ENCODE assay signal across 12 cellular contexts in the genomic region with DNA sequence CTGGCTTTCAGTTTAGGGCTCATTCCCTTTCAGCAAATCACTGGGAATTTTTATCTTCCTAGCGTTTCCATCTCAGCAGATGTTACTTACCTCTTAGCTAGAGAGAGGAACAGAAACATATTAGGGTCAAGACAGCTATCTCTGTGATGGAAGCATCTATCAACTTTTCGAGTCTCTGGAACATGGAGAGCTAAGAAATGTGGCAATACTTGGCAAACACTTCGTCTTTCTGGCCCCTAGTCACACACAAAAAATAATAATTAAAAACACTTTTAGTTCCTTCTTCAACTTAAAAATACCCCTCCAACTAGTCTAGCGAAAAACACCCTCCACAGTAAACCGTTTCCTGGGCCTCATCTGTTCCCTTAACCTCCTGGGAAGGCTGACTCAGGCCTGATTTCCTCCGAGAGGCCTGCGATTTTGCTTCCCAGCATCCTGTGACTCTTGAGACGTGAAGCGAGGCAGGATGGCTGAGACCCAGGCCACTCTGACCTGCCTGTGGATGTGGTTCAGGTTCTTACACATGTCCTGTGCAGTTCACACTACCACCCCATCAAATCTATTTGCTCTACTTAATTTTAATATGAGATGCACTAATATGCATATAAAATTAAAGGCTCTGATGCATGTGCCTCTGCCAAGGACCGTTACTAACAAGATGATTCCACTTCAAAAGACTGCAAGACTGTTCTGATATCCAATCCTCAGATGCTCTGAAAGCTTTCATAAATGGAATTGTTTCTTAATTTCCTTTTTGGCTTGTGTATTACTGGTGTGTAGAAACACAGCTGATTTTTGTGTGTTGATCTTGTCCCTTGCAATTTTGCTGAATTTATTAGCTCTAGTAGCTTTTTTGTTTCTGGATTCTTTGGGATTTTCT. TPM values are rescaled to one million over a fixed set of nuclear protein-coding genes. Genes with fewer than 3 reads are reported as not detected.
A peak's percentile ranks its signal among the peaks of the same experiment; 100 is the strongest.
DNase-seq lines count a peak whose midpoint lies in the region; ATAC-seq and TF ChIP-seq lines count a peak whose summit lies in the region.
"Had no signal": no experiment of that assay in that cellular context is flagged by ENCODE, and none has a peak within 500 bp of the region (broad histone marks: within the 10 kb centered on the region; RNA-seq: fewer than 3 reads in every experiment).

No MANE protein-coding gene starts in this region.

- peaks cover 22 to 25% of the 10 kb centered on the region in 2 experiments for H3K4me1 ChIP-seq in trophoblast cell (ENCODE audit: control insufficient read depth in 1 of 2, insufficient read depth in 2 of 2, low read length in 2 of 2)

- H3K23ac ChIP-seq in trophoblast cell (ENCODE audit: low read length): no peak overlapping the region

- CTCF ChIA-PET in AG04450 (lab: Charles Lee): interaction anchor here (0.9 to 5.3 kb wide), 4 partner anchors 17 to 167 kb away, joined by 4 to 22 read pairs (median 6); no protein-coding TSS in a partner anchor

- H3K9me3 ChIP-seq in AG04450 (ENCODE audit: control insufficient read depth, insufficient read depth, low read length) (no peaks in the 10 kb centered on the region), trophoblast cell (ENCODE audit: insufficient read depth, low read depth, low read length) (no peaks in the 10 kb centered on the region)

- H3K27ac ChIP-seq in AG04450 (ENCODE audit: low read depth, low read length): peak overlapping the region; percentile 78
- no peak overlapping the region for H3K27ac ChIP-seq in trophoblast cell (ENCODE audit: low read depth, low read length)
- H3K27ac ChIP-seq: epithelial cell of prostate had no signal

- peak overlapping the region; percentile 42 for H2AK5ac ChIP-seq in trophoblast cell (ENCODE audit: low read length)

- POLR2A ChIA-PET in AG04450 (lab: Yijun Ruan, JAX): interaction anchor here (0.7 kb wide), 1 partner anchor 7 kb away, joined by 3 read pairs; no protein-coding TSS in a partner anchor

- H3K27me3 ChIP-seq in AG04450 (ENCODE audit: control insufficient read depth, insufficient read depth, low read length) (no peaks in the 10 kb centered on the region), trophoblast cell (ENCODE audit: insufficient read depth, low read length) (no peaks in the 10 kb centered on the region)

- H4K8ac ChIP-seq in trophoblast cell (ENCODE audit: low read depth, low read length): no peak overlapping the region

- no peak overlapping the region for H4K91ac ChIP-seq in trophoblast cell (ENCODE audit: low read depth, low read length)

- peak overlapping the region; percentile 36 for H3K4ac ChIP-seq in trophoblast cell (ENCODE audit: low read depth, low read length)

- H3K4me2 ChIP-seq in trophoblast cell (ENCODE audit: low read length): peak overlapping the region; percentile 4

- no CpG with 5 or more reads among the region's 10 CpGs for WGBS in trophoblast cell (ENCODE audit: extremely low coverage, insufficient coverage, insufficient read length)

- H3K18ac ChIP-seq in trophoblast cell (ENCODE audit: low read length): no peak overlapping the region

- H4K12ac ChIP-seq in trophoblast cell (ENCODE audit: low read depth, low read length): no peak overlapping the region

- no peak overlapping the region for H2BK5ac ChIP-seq in trophoblast cell (ENCODE audit: low read depth, low read length, poor library complexity)

- peak overlapping the region; percentile 20 for H2BK12ac ChIP-seq in trophoblast cell (ENCODE audit: low read length)

- H2BK120ac ChIP-seq in trophoblast cell (ENCODE audit: insufficient read depth, low read length, poor library complexity): peak overlapping the region; percentile 34

- in situ Hi-C loops in GM13976 (cut with MboI; ENCODE audit: low sequenced_read_pairs, unreplicated experiment): no loop called here

- DNase-seq in AG04450 (ENCODE audit: low read depth, low spot score): no peak
- DNase-seq in RPMI7951 (ENCODE audit: low read depth): peak; percentile 79
- DNase-seq in fibroblast of pulmonary artery (ENCODE audit: low read depth): peak; percentile 76
- DNase-seq in trophoblast cell: peak in 1 of 2 donors; percentile 32
- no peak for DNase-seq in activated effector memory CD4-positive, alpha-beta T cell treated with anti-CD3 and anti-CD28 coated beads, Interleukin-2, amount 50 U/mL, for 16 hours
- DNase-seq in DMS79 (lab: John Stamatoyannopoulos, UW): no peak
- DNase-seq in GM13976 (ENCODE audit: low spot score): no peak
- DNase-seq: activated naive CD4-positive, alpha-beta T cell treated with anti-CD3 and anti-CD28 coated beads, Interleukin-2, amount 10 ng/mL, durations not matched to agents 7 days and 5 days; CD4-positive, CD25-positive, alpha-beta regulatory T cell had no signal

- H3K4me3 ChIP-seq in AG04450 (ENCODE audit: low read depth, low read length): no peak overlapping the region; the same call in 1 of the 2 replicates
- H3K4me3 ChIP-seq in fibroblast of pulmonary artery (replicated peaks; ENCODE audit: low read depth, low read length): no peak overlapping the region
- H3K4me3 ChIP-seq in trophoblast cell (ENCODE audit: low read depth, low read length): no peak overlapping the region

- peaks cover 18% of the 10 kb centered on the region for H3K79me2 ChIP-seq in trophoblast cell (ENCODE audit: control insufficient read depth, insufficient read depth, low read length, poor library complexity)

- H3K79me1 ChIP-seq in trophoblast cell (ENCODE audit: low read length): peaks cover 29% of the 10 kb centered on the region

- H2AFZ ChIP-seq in trophoblast cell (ENCODE audit: insufficient read depth, low read length, poor library complexity): no peak overlapping the region

- no peak for TF ChIP-seq CTCF in AG04450 (IDR thresholded peaks at IDR 0.05; ENCODE audit: low read depth, low read length)
- TF ChIP-seq CTCF in fibroblast of pulmonary artery (IDR thresholded peaks at IDR 0.05; ENCODE audit: low read length, missing control alignments): no peak
- no peak for TF ChIP-seq CTCF in GM13976 (IDR thresholded peaks at IDR 0.05; ENCODE audit: borderline replicate concordance, control extremely low read depth, extremely low read depth, insufficient read depth, missing control alignments)

- no peaks in the 10 kb centered on the region for H3K36me3 ChIP-seq in trophoblast cell (ENCODE audit: control insufficient read depth in 1 of 2, insufficient read depth in 2 of 2, low read length in 2 of 2)

- no peak overlapping the region for H3K9ac ChIP-seq in trophoblast cell (ENCODE audit: low read length)

- no peak overlapping the region for H3K14ac ChIP-seq in trophoblast cell (ENCODE audit: low read length)

- no peak for ATAC-seq in HG02759 (IDR thresholded peaks at IDR 0.05; ENCODE audit: unreplicated experiment)
- ATAC-seq: WTC11 had no signal

RNA-seq across cellular contexts. Expression of a gene that starts 3.5 kb away (rescaled TPM):
- 17.5 and 23.0 TPM in 2 replicates for polyA plus RNA-seq in AG04450 (2011; rRNA removed)
- 44.0 and 55.7 TPM in 2 replicates for polyA minus RNA-seq in AG04450 (2011; rRNA and poly(A)+ RNA removed)
- 24.7 and 27.6 TPM in 2 replicates for total RNA-seq in RPMI7951 (2014; rRNA removed; shearing (Covaris generic))
- polyA plus RNA-seq in trophoblast cell (2013): 38.9 and 40.5 TPM in 2 replicates

RNA-seq across cellular contexts. Expression of a gene that starts 35.5 kb away (rescaled TPM):
- 641 and 730 TPM in 2 replicates for polyA plus RNA-seq in AG04450 (2011; rRNA removed)
- polyA minus RNA-seq in AG04450 (2011; rRNA and poly(A)+ RNA removed): 568 and 749 TPM in 2 replicates
- 292 and 402 TPM in 2 replicates for total RNA-seq in RPMI7951 (2014; rRNA removed; shearing (Covaris generic))
- polyA plus RNA-seq in trophoblast cell (2013): 326 and 348 TPM in 2 replicates

Comparison
In these comparisons a context has a peak if more than half of its experiments do, and no peak if none do; other contexts are left out.
1. DNase-seq: peak in RPMI7951 (single experiment) and fibroblast of pulmonary artery (single experiment); none in AG04450 (single experiment), activated effector memory CD4-positive, alpha-beta T cell treated with anti-CD3 and anti-CD28 coated beads, Interleukin-2, amount 50 U/mL, for 16 hours (single experiment), DMS79 (single experiment) and GM13976 (single experiment).